ENCODE assay signal across 8 cellular contexts in genomic region chr20:54475334-54476287, GRCh38. TPM values are rescaled to one million over a fixed set of nuclear protein-coding genes. Genes with fewer than 3 reads are reported as not detected.
DNase-seq lines count a peak whose midpoint lies in the region; ATAC-seq and TF ChIP-seq lines count a peak whose summit lies in the region.

TSS of gene DOK5 (plus strand) at chr20:54475593. CDS start at chr20:54475947, 354 bp downstream.

- CTCF ChIA-PET in CD4-positive, alpha-beta T cell (lab: Charles Lee) = no interaction called here

- peak; percentile 69 to 78 for ATAC-seq in lower lobe of right lung
- no peak for ATAC-seq in CD4-positive, alpha-beta T cell (ENCODE audit: poor library complexity)

- POLR2A ChIA-PET in CD4-positive, alpha-beta T cell (lab: Charles Lee) = no interaction called here

- H3K27me3 Mint-ChIP-seq in CD4-positive, alpha-beta T cell = peaks cover 65% of the 10 kb centered on the region

- no peak for TF ChIP-seq POLR2A in suprapubic skin (IDR thresholded peaks at IDR 0.05)

- peaks cover 15% of the 10 kb centered on the region for H3K36me3 ChIP-seq in OCI-LY3 (replicated peaks; ENCODE audit: low read depth, low read length)
- H3K36me3 ChIP-seq in ectodermal cell (ENCODE audit: control insufficient read depth, insufficient read depth, low read length) = no peaks in the 10 kb centered on the region
- no peaks in the 10 kb centered on the region for H3K36me3 ChIP-seq in lower lobe of right lung
- H3K36me3 ChIP-seq in suprapubic skin = no peaks in the 10 kb centered on the region

- H3K4me1 ChIP-seq in OCI-LY3 (ENCODE audit: low read length) = peaks cover 31% of the 10 kb centered on the region
- H3K4me1 ChIP-seq in ectodermal cell (ENCODE audit: control insufficient read depth, insufficient read depth, low read length) = peaks cover 19% of the 10 kb centered on the region
- peaks cover 6% of the 10 kb centered on the region for H3K4me1 ChIP-seq in lower lobe of right lung
- peaks cover 20% of the 10 kb centered on the region for H3K4me1 ChIP-seq in suprapubic skin

- 1% methylated on average over 75 of the region's 75 CpGs for WGBS in ectodermal cell, 2 experiments
- WGBS in suprapubic skin = 1% methylated on average over 72 of the region's 75 CpGs

- no peak for TF ChIP-seq EP300 in suprapubic skin (IDR thresholded peaks at IDR 0.05)

- no peaks in the 10 kb centered on the region for H3K36me3 Mint-ChIP-seq in CD4-positive, alpha-beta T cell (ENCODE audit: low read depth)

- H3K4me1 Mint-ChIP-seq in CD4-positive, alpha-beta T cell (ENCODE audit: low read depth) = no peaks in the 10 kb centered on the region

- H3K27me3 ChIP-seq in OCI-LY3 (ENCODE audit: low read depth, low read length) (no peaks in the 10 kb centered on the region), ectodermal cell (ENCODE audit: control insufficient read depth, insufficient read depth, low read length, poor library complexity, severe bottlenecking) (peaks cover 36% of the 10 kb centered on the region), lower lobe of right lung (ENCODE audit: low read depth) (peaks cover 56% of the 10 kb centered on the region), suprapubic skin (peaks cover 54% of the 10 kb centered on the region)
- peaks cover 38% of the 10 kb centered on the region for H3K27me3 ChIP-seq in CD4-positive, alpha-beta T cell (ENCODE audit: control insufficient read depth, insufficient read depth, low read length)

- peak within 1 kb of the TSS; percentile 38 for H3K9ac ChIP-seq in OCI-LY3 (ENCODE audit: low read length)

- H2AFZ ChIP-seq in OCI-LY3 (ENCODE audit: low read depth, low read length) = no peak within 1 kb of the TSS

- peak within 1 kb of the TSS; percentile 63 for H3K4me2 ChIP-seq in OCI-LY3 (ENCODE audit: low read length)

- H3K4me3 ChIP-seq in OCI-LY3 (ENCODE audit: low read length) (peak within 1 kb of the TSS; percentile 40), ectodermal cell (ENCODE audit: insufficient read depth, low read depth, low read length) (peak within 1 kb of the TSS; percentile 94), lower lobe of right lung (peak within 1 kb of the TSS; percentile 55), suprapubic skin (peak within 1 kb of the TSS; percentile 58)

- no peaks in the 10 kb centered on the region for H4K20me1 ChIP-seq in OCI-LY3 (ENCODE audit: insufficient read depth, low read length)

- H3K27ac ChIP-seq in OCI-LY3 (ENCODE audit: low read length) (peak within 1 kb of the TSS; percentile 77), ectodermal cell (ENCODE audit: insufficient read depth, low read depth, low read length, poor library complexity, severe bottlenecking) (no peak within 1 kb of the TSS), lower lobe of right lung (no peak within 1 kb of the TSS), suprapubic skin (no peak within 1 kb of the TSS)
- H3K27ac ChIP-seq in CD4-positive, alpha-beta T cell (ENCODE audit: low read depth, low read length) = no peak within 1 kb of the TSS

- no peaks in the 10 kb centered on the region for H3K79me2 ChIP-seq in OCI-LY3 (ENCODE audit: low read length)

- DNase-seq in lower lobe of right lung (peak; percentile 42), suprapubic skin (ENCODE audit: low spot score in 2 of 2) (peak in 1 of 2 donors; percentile 60), NCI-H2171 treated with DMSO at 0.1 percent for 48 hours (lab: John Stamatoyannopoulos, UW) (no peak), HK-2 (ENCODE audit: unreplicated experiment) (no peak)
- no peak for DNase-seq in effector CD8-positive, alpha-beta T cell (lab: John Stamatoyannopoulos, UW)
- no peak for DNase-seq in CD4-positive, alpha-beta T cell

- H3K4me3 Mint-ChIP-seq in CD4-positive, alpha-beta T cell = no peak within 1 kb of the TSS

- H3K9me3 ChIP-seq in OCI-LY3 (ENCODE audit: insufficient read depth, low read length) (peaks cover 14% of the 10 kb centered on the region), ectodermal cell (ENCODE audit: control insufficient read depth, low read length) (no peaks in the 10 kb centered on the region), lower lobe of right lung (no peaks in the 10 kb centered on the region), suprapubic skin (no peaks in the 10 kb centered on the region)
- no peaks in the 10 kb centered on the region for H3K9me3 ChIP-seq in CD4-positive, alpha-beta T cell (ENCODE audit: control insufficient read depth, low read length)

- intact Hi-C loops in lower lobe of right lung (cut with DNase I) = no loop called here
- intact Hi-C loops in CD4-positive, alpha-beta T cell (cut with DNase I, micrococcal nuclease) = no loop called here

- H3K27ac Mint-ChIP-seq in CD4-positive, alpha-beta T cell = no peak within 1 kb of the TSS

- TF ChIP-seq CTCF in OCI-LY3 (IDR thresholded peaks at IDR 0.05; ENCODE audit: low read depth, low read length) (no peak), lower lobe of right lung (IDR thresholded peaks at IDR 0.05) (no peak), suprapubic skin (IDR thresholded peaks at IDR 0.05) (no peak)
- TF ChIP-seq CTCF in CD4-positive, alpha-beta T cell (IDR thresholded peaks at IDR 0.05) = no peak

- H3K9me3 Mint-ChIP-seq in CD4-positive, alpha-beta T cell = no peaks in the 10 kb centered on the region

RNA-seq across cellular contexts. Expression of gene DOK5, which starts in this region (rescaled TPM):
- polyA plus RNA-seq in ectodermal cell (2013, experiment 1 of 4) = 31.2 TPM
- polyA plus RNA-seq in ectodermal cell (2013, experiment 2 of 4) = 32.3 TPM
- 23.5 TPM for polyA plus RNA-seq in ectodermal cell (2013, experiment 3 of 4)
- 28.0 TPM for polyA plus RNA-seq in ectodermal cell (2013, experiment 4 of 4)
- total RNA-seq in lower lobe of right lung = 0.74 TPM
- 1 to 10 TPM in 1 of 4 donors, under 1 TPM in 2, not detected in 1; 0.23 to 1.2 (median 0.89) TPM for total RNA-seq in suprapubic skin
- total RNA-seq in CD4-positive, alpha-beta T cell = not detected

Comparison
In these comparisons a context has a peak if more than half of its experiments do, and no peak if none do; other contexts are left out.
1. Peak in DNase-seq, ATAC-seq and H3K4me3 ChIP-seq in lower lobe of right lung; RNA of the gene not detected or under 1 TPM.
2. H3K4me3 ChIP-seq: peak in every context shown above with its lines; median percentile 94 in ectodermal cell; 58 in suprapubic skin; 55 in lower lobe of right lung; 40 in OCI-LY3.